In the genomic region with DNA sequence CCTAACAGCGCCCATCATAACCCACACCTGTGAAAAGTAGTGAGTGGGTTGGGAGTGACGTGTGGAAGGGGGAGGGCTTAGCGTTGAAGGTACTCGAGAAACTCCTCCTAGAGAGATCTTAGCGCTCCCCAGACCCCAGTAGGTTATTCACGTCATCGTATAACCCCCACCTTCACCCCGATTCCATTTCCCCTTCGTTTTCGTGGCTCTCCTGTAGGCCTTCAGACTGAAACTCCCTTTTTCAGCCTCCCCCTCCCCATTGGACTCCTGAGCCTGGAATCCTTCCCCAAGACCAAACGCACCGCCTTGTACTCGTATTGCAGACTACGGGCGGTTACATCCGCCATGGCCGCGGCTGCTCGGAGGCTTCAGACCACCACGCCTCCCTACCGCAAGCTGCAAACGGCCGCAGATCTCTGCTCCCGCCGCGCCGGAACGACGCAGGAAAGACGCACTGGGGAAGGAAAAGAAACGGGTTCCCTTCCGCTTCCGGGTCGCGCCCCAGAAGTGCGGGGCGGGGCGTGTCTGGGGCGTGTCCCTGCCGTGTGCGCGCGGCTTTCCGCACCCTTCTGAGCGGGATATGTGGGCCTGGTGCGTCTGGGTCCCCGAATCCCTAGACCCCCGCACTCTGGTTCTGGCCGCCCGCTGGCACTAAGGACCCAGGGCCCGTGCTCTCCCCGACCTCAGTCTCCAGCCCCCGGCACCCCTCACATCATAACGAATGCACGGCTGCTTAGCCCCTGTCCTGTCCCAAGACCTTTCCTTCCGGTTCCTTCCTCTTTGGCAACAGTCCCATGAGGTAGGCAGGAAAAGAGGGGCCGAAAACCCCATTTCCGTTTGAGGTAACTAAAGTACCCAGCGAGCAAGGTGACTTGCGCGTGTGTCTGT, we compare ENCODE assay signal across 1 cellular context.
TF ChIP-seq lines count a peak whose summit lies in the region.

A gene (minus strand): TSS at position 456 of the 888 bp plus-strand sequence. CDS start 109 bp downstream, at position 347.

TF ChIP-seq in WTC11, 78 proteins besides CTCF, POLR2A, EP300 and RAD21 (continued from another document):
- TF ChIP-seq, protein P1, sequence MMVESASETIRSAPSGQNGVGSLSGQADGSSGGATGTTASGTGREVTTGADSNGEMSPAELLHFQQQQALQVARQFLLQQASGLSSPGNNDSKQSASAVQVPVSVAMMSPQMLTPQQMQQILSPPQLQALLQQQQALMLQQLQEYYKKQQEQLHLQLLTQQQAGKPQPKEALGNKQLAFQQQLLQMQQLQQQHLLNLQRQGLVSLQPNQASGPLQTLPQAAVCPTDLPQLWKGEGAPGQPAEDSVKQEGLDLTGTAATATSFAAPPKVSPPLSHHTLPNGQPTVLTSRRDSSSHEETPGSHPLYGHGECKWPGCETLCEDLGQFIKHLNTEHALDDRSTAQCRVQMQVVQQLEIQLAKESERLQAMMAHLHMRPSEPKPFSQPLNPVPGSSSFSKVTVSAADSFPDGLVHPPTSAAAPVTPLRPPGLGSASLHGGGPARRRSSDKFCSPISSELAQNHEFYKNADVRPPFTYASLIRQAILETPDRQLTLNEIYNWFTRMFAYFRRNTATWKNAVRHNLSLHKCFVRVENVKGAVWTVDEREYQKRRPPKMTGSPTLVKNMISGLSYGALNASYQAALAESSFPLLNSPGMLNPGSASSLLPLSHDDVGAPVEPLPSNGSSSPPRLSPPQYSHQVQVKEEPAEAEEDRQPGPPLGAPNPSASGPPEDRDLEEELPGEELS (CRISPR knock-in tag; IDR thresholded peaks at IDR 0.05), result peak; percentile 94
- TF ChIP-seq, protein P2, sequence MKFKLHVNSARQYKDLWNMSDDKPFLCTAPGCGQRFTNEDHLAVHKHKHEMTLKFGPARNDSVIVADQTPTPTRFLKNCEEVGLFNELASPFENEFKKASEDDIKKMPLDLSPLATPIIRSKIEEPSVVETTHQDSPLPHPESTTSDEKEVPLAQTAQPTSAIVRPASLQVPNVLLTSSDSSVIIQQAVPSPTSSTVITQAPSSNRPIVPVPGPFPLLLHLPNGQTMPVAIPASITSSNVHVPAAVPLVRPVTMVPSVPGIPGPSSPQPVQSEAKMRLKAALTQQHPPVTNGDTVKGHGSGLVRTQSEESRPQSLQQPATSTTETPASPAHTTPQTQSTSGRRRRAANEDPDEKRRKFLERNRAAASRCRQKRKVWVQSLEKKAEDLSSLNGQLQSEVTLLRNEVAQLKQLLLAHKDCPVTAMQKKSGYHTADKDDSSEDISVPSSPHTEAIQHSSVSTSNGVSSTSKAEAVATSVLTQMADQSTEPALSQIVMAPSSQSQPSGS (CRISPR knock-in tag; IDR thresholded peaks at IDR 0.05; ENCODE audit: borderline replicate concordance, low read depth), result no peak
- TF ChIP-seq ETV6 (CRISPR knock-in tag; IDR thresholded peaks at IDR 0.05), result peak; percentile 98
- TF ChIP-seq, protein P3, sequence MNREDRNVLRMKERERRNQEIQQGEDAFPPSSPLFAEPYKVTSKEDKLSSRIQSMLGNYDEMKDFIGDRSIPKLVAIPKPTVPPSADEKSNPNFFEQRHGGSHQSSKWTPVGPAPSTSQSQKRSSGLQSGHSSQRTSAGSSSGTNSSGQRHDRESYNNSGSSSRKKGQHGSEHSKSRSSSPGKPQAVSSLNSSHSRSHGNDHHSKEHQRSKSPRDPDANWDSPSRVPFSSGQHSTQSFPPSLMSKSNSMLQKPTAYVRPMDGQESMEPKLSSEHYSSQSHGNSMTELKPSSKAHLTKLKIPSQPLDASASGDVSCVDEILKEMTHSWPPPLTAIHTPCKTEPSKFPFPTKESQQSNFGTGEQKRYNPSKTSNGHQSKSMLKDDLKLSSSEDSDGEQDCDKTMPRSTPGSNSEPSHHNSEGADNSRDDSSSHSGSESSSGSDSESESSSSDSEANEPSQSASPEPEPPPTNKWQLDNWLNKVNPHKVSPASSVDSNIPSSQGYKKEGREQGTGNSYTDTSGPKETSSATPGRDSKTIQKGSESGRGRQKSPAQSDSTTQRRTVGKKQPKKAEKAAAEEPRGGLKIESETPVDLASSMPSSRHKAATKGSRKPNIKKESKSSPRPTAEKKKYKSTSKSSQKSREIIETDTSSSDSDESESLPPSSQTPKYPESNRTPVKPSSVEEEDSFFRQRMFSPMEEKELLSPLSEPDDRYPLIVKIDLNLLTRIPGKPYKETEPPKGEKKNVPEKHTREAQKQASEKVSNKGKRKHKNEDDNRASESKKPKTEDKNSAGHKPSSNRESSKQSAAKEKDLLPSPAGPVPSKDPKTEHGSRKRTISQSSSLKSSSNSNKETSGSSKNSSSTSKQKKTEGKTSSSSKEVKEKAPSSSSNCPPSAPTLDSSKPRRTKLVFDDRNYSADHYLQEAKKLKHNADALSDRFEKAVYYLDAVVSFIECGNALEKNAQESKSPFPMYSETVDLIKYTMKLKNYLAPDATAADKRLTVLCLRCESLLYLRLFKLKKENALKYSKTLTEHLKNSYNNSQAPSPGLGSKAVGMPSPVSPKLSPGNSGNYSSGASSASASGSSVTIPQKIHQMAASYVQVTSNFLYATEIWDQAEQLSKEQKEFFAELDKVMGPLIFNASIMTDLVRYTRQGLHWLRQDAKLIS (CRISPR knock-in tag; IDR thresholded peaks at IDR 0.05; ENCODE audit: borderline replicate concordance), result no peak
- TF ChIP-seq, protein P4, sequence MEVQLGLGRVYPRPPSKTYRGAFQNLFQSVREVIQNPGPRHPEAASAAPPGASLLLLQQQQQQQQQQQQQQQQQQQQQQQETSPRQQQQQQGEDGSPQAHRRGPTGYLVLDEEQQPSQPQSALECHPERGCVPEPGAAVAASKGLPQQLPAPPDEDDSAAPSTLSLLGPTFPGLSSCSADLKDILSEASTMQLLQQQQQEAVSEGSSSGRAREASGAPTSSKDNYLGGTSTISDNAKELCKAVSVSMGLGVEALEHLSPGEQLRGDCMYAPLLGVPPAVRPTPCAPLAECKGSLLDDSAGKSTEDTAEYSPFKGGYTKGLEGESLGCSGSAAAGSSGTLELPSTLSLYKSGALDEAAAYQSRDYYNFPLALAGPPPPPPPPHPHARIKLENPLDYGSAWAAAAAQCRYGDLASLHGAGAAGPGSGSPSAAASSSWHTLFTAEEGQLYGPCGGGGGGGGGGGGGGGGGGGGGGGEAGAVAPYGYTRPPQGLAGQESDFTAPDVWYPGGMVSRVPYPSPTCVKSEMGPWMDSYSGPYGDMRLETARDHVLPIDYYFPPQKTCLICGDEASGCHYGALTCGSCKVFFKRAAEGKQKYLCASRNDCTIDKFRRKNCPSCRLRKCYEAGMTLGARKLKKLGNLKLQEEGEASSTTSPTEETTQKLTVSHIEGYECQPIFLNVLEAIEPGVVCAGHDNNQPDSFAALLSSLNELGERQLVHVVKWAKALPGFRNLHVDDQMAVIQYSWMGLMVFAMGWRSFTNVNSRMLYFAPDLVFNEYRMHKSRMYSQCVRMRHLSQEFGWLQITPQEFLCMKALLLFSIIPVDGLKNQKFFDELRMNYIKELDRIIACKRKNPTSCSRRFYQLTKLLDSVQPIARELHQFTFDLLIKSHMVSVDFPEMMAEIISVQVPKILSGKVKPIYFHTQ (CRISPR knock-in tag; IDR thresholded peaks at IDR 0.05), result no peak
- TF ChIP-seq, protein P5, sequence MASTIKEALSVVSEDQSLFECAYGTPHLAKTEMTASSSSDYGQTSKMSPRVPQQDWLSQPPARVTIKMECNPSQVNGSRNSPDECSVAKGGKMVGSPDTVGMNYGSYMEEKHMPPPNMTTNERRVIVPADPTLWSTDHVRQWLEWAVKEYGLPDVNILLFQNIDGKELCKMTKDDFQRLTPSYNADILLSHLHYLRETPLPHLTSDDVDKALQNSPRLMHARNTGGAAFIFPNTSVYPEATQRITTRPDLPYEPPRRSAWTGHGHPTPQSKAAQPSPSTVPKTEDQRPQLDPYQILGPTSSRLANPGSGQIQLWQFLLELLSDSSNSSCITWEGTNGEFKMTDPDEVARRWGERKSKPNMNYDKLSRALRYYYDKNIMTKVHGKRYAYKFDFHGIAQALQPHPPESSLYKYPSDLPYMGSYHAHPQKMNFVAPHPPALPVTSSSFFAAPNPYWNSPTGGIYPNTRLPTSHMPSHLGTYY (CRISPR knock-in tag; IDR thresholded peaks at IDR 0.05), result no peak
- TF ChIP-seq, protein P6, sequence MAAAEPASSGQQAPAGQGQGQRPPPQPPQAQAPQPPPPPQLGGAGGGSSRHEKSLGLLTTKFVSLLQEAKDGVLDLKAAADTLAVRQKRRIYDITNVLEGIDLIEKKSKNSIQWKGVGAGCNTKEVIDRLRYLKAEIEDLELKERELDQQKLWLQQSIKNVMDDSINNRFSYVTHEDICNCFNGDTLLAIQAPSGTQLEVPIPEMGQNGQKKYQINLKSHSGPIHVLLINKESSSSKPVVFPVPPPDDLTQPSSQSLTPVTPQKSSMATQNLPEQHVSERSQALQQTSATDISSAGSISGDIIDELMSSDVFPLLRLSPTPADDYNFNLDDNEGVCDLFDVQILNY (CRISPR knock-in tag; IDR thresholded peaks at IDR 0.05), result peak; percentile 93
- no peak for TF ChIP-seq HMGA2 (CRISPR knock-in tag; IDR thresholded peaks at IDR 0.05)
- TF ChIP-seq, protein P7, sequence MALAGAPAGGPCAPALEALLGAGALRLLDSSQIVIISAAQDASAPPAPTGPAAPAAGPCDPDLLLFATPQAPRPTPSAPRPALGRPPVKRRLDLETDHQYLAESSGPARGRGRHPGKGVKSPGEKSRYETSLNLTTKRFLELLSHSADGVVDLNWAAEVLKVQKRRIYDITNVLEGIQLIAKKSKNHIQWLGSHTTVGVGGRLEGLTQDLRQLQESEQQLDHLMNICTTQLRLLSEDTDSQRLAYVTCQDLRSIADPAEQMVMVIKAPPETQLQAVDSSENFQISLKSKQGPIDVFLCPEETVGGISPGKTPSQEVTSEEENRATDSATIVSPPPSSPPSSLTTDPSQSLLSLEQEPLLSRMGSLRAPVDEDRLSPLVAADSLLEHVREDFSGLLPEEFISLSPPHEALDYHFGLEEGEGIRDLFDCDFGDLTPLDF (CRISPR knock-in tag; IDR thresholded peaks at IDR 0.05), result peak; percentile 45; the same call in 1 of the 2 replicates
- TF ChIP-seq, protein P8, sequence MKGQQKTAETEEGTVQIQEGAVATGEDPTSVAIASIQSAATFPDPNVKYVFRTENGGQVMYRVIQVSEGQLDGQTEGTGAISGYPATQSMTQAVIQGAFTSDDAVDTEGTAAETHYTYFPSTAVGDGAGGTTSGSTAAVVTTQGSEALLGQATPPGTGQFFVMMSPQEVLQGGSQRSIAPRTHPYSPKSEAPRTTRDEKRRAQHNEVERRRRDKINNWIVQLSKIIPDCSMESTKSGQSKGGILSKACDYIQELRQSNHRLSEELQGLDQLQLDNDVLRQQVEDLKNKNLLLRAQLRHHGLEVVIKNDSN (CRISPR knock-in tag; IDR thresholded peaks at IDR 0.05), result peak; percentile 32; the same call in 1 of the 2 replicates
- TF ChIP-seq GRHL2 (CRISPR knock-in tag; IDR thresholded peaks at IDR 0.05; ENCODE audit: insufficient replicate concordance, severe bottlenecking), result no peak
- TF ChIP-seq CBFB (CRISPR knock-in tag; IDR thresholded peaks at IDR 0.05; ENCODE audit: low read depth), result 0 out of 2 replicates have a peak, but pooled peaks have one; percentile 17
- TF ChIP-seq, protein P9, sequence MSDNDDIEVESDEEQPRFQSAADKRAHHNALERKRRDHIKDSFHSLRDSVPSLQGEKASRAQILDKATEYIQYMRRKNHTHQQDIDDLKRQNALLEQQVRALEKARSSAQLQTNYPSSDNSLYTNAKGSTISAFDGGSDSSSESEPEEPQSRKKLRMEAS (CRISPR knock-in tag; IDR thresholded peaks at IDR 0.05), result peak; percentile 90
- peak; percentile 92 for TF ChIP-seq SP1 (CRISPR knock-in tag; conservative IDR thresholded peaks at IDR 0.05)
- peak; percentile 98 for TF ChIP-seq FOXK1 (CRISPR knock-in tag; IDR thresholded peaks at IDR 0.05)
- TF ChIP-seq MYBL2 (CRISPR knock-in tag; IDR thresholded peaks at IDR 0.05), result peak; percentile 94
